In genomic region chr17:2123467-2124251, GRCh38 we compare ENCODE assay signal across 8 cellular contexts.
DNase-seq lines count a peak whose midpoint lies in the region; ATAC-seq, FAIRE-seq and TF ChIP-seq lines count a peak whose summit lies in the region.

No MANE protein-coding gene starts in this region.

- DNase-seq in stimulated activated naive CD8-positive, alpha-beta T cell treated with anti-CD3 and anti-CD28 coated beads, Interleukin-15, amount 100 ng/mL, for 72 hours = no peak
- DNase-seq in stimulated activated naive CD8-positive, alpha-beta T cell treated with anti-CD3 and anti-CD28 coated beads, Interleukin-15, Interleukin-2, amounts not matched to agents 100 U/mL and 50 U/mL, for 24 hours = no peak
- DNase-seq in astrocyte of the spinal cord (ENCODE audit: low read depth, low spot score) = peak; percentile 40
- DNase-seq in kidney = no peak
- peak in 1 of 2 donors; percentile 23 for DNase-seq in thyroid gland
- no peak for DNase-seq in BE2C
- no peak for DNase-seq in stimulated activated CD4-positive, alpha-beta T cell treated with anti-CD3 and anti-CD28 coated beads, Interleukin-2, amount 100 ng/mL, for 24 hours

- peak overlapping the region; percentile 7 to 43 for H3K27ac Mint-ChIP-seq in stimulated activated naive CD8-positive, alpha-beta T cell treated with anti-CD3 and anti-CD28 coated beads, Interleukin-15, amount 100 ng/mL, for 72 hours

- intact Hi-C loops in kidney (cut with DNase I) = no loop called here
- intact Hi-C loops in thyroid gland (cut with DNase I) = no loop called here

- H3K27ac ChIP-seq in kidney (ENCODE audit: low read depth in 2 of 2, low read length in 2 of 2) (peak overlapping the region; percentile 57 to 74), thyroid gland (peak overlapping the region; percentile 70 to 86 (median 76))

- H3K4me3 ChIP-seq in astrocyte of the spinal cord (ENCODE audit: low read depth, low read length) = no peak overlapping the region
- no peak overlapping the region for H3K4me3 ChIP-seq in kidney (ENCODE audit: low read length in 2 of 2)
- no peak overlapping the region for H3K4me3 ChIP-seq in thyroid gland (replicated peaks in 1 of 3)
- H3K4me3 ChIP-seq in BE2C (ENCODE audit: low read depth, low read length) = no peak overlapping the region

- peak overlapping the region in 1 of 2 donors; percentile 26 for H3K9ac ChIP-seq in kidney (ENCODE audit: low read length in 2 of 2)

- H3K4me1 Mint-ChIP-seq in stimulated activated naive CD8-positive, alpha-beta T cell treated with anti-CD3 and anti-CD28 coated beads, Interleukin-15, amount 100 ng/mL, for 72 hours = peaks cover 23% of the 10 kb centered on the region

- ATAC-seq in stimulated activated naive CD8-positive, alpha-beta T cell treated with anti-CD3 and anti-CD28 coated beads, Interleukin-15, amount 100 ng/mL, for 72 hours = peak; percentile 58
- no peak for ATAC-seq in stimulated activated naive CD8-positive, alpha-beta T cell treated with anti-CD3 and anti-CD28 coated beads, Interleukin-15, Interleukin-2, amounts not matched to agents 100 U/mL and 50 U/mL, for 24 hours
- ATAC-seq in HG03571 (IDR thresholded peaks at IDR 0.05; ENCODE audit: unreplicated experiment) = no peak

- H3K9me3 ChIP-seq in kidney (ENCODE audit: control insufficient read depth in 1 of 2, low read length in 2 of 2) = no peaks in the 10 kb centered on the region
- no peaks in the 10 kb centered on the region for H3K9me3 ChIP-seq in thyroid gland
- H3K9me3 ChIP-seq in BE2C = no peaks in the 10 kb centered on the region

- no peaks in the 10 kb centered on the region for H3K9me3 Mint-ChIP-seq in stimulated activated naive CD8-positive, alpha-beta T cell treated with anti-CD3 and anti-CD28 coated beads, Interleukin-15, amount 100 ng/mL, for 72 hours

- H3K36me3 ChIP-seq in kidney (ENCODE audit: control insufficient read depth in 1 of 2, insufficient read depth in 2 of 2, low read length in 2 of 2) (no peaks in the 10 kb centered on the region), thyroid gland (no peaks in the 10 kb centered on the region), BE2C (no peaks in the 10 kb centered on the region)

- no peak for TF ChIP-seq POLR2A in thyroid gland (IDR thresholded peaks at IDR 0.05)

- FAIRE-seq in kidney (lab: Jason Lieb, UNC) = no peak

- no peaks in the 10 kb centered on the region for H3K27me3 ChIP-seq in thyroid gland
- no peaks in the 10 kb centered on the region for H3K27me3 ChIP-seq in BE2C

- H3K4me3 Mint-ChIP-seq in stimulated activated naive CD8-positive, alpha-beta T cell treated with anti-CD3 and anti-CD28 coated beads, Interleukin-15, amount 100 ng/mL, for 72 hours = no peak overlapping the region

- in situ Hi-C loops in astrocyte of the spinal cord (cut with HindIII; ENCODE audit: low sequenced_read_pairs) = no loop called here

- TF ChIP-seq CTCF in astrocyte of the spinal cord (IDR thresholded peaks at IDR 0.05; ENCODE audit: low read depth, low read length) (no peak), kidney (IDR thresholded peaks at IDR 0.05; ENCODE audit: borderline replicate concordance, extremely low read depth, insufficient read depth) (no peak), thyroid gland (IDR thresholded peaks at IDR 0.05) (no peak), BE2C (IDR thresholded peaks at IDR 0.05; ENCODE audit: low read depth, low read length) (no peak)

- 52 to 53% methylated on average over 4 of the region's 4 CpGs for WGBS in thyroid gland, 2 donors

- H3K4me1 ChIP-seq in kidney (ENCODE audit: control insufficient read depth in 1 of 2, insufficient read depth in 1 of 2, low read depth in 1 of 2, low read length in 2 of 2) (peaks cover 12 to 15% of the 10 kb centered on the region in 2 donors), thyroid gland (peaks cover 24 to 28% of the 10 kb centered on the region in 2 donors), BE2C (no peaks in the 10 kb centered on the region)

- H3K27me3 Mint-ChIP-seq in stimulated activated naive CD8-positive, alpha-beta T cell treated with anti-CD3 and anti-CD28 coated beads, Interleukin-15, amount 100 ng/mL, for 72 hours = no peaks in the 10 kb centered on the region
